Comparison of ENCODE assay signal across 16 cellular contexts in the genomic region with DNA sequence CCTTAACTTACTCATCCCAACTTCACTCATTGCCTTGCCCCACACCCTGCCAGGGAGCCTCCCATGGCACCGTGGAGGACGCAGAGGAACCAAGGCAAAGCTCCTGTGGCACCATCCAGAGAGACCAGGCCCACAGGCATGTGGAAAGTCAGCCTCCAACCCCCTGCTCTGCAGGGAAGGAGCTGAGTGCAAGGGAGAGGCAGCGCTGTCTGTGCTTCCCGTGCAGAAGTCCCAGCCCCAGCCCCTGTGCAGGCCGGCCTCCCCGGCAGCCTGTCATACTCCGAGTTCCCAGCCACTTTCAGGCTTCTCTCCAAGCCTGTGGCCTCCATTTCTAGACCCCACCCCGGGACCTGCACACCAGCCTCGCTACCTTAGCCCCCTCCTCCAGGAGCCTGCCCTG.
"Had no signal": no experiment of that assay in that cellular context is flagged by ENCODE, and none has a peak within 500 bp of the region (broad histone marks: within the 10 kb centered on the region; RNA-seq: fewer than 3 reads in every experiment).

No MANE protein-coding gene starts in this region.

- DNase-seq: activated CD4-positive, alpha-beta T cell treated with anti-CD3 and anti-CD28 coated beads for 48 hours; activated CD4-positive, alpha-beta T cell treated with anti-CD3 and anti-CD28 coated beads, Interleukin-2, amount 50 U/mL, for 4 hours; activated CD8-positive, alpha-beta memory T cell treated with anti-CD3 and anti-CD28 coated beads, Interleukin-2, amount 50 U/mL, for 48 hours; activated CD8-positive, alpha-beta T cell treated with anti-CD3 and anti-CD28 coated beads, Interleukin-2, amount 10 ng/mL, durations not matched to agents 7 days and 5 days; activated naive CD4-positive, alpha-beta T cell treated with anti-CD3 and anti-CD28 coated beads, Interleukin-2, amount 50 U/mL, for 16 hours; activated T-cell treated with anti-CD3 and anti-CD28 coated beads, Interleukin-2, amount 50 U/mL, for 1 hour; Kasumi-1; KBM-7; NCI-H187 treated with DMSO at 0.1 percent for 48 hours; NCI-H2081 treated with DMSO at 0.1 percent for 48 hours; NCI-H446; SHP77 had no signal

- H3K36me3 Mint-ChIP-seq: brain had no signal

- H3K27ac ChIP-seq: cardiac muscle cell had no signal

- H3K27ac Mint-ChIP-seq: activated CD8-positive, alpha-beta T cell treated with anti-CD3 and anti-CD28 coated beads, Interleukin-2, amount 10 ng/mL, durations not matched to agents 7 days and 5 days; brain; T-helper 1 cell treated with Interleukin-12 subunit alpha and Interleukin-12 subunit beta and Interleukin-4 antibody, amounts not matched to agents 30 μg/mL and 1 μg/mL, for 36 hours had no signal

- ATAC-seq: activated CD4-positive, CD25-positive, alpha-beta regulatory T cell treated with anti-CD3 and anti-CD28 coated beads, Interleukin-2, amount 50 U/mL, for 24 hours; activated CD8-positive, alpha-beta T cell treated with anti-CD3 and anti-CD28 coated beads, Interleukin-2, amount 10 ng/mL, durations not matched to agents 7 days and 5 days had no signal

- H3K4me3 Mint-ChIP-seq: activated CD8-positive, alpha-beta T cell treated with anti-CD3 and anti-CD28 coated beads, Interleukin-2, amount 10 ng/mL, durations not matched to agents 7 days and 5 days; brain; T-helper 1 cell treated with Interleukin-12 subunit alpha and Interleukin-12 subunit beta and Interleukin-4 antibody, amounts not matched to agents 30 μg/mL and 1 μg/mL, for 36 hours had no signal

- H3K36me3 ChIP-seq: cardiac muscle cell had no signal

- H3K4me3 ChIP-seq: cardiac muscle cell had no signal

- H3K9me3 Mint-ChIP-seq: T-helper 1 cell treated with Interleukin-12 subunit alpha and Interleukin-12 subunit beta and Interleukin-4 antibody, amounts not matched to agents 30 μg/mL and 1 μg/mL, for 36 hours had no signal

- H3K27me3 ChIP-seq: cardiac muscle cell had no signal
